ENCODE assay signal across 10 cellular contexts in the genomic region with DNA sequence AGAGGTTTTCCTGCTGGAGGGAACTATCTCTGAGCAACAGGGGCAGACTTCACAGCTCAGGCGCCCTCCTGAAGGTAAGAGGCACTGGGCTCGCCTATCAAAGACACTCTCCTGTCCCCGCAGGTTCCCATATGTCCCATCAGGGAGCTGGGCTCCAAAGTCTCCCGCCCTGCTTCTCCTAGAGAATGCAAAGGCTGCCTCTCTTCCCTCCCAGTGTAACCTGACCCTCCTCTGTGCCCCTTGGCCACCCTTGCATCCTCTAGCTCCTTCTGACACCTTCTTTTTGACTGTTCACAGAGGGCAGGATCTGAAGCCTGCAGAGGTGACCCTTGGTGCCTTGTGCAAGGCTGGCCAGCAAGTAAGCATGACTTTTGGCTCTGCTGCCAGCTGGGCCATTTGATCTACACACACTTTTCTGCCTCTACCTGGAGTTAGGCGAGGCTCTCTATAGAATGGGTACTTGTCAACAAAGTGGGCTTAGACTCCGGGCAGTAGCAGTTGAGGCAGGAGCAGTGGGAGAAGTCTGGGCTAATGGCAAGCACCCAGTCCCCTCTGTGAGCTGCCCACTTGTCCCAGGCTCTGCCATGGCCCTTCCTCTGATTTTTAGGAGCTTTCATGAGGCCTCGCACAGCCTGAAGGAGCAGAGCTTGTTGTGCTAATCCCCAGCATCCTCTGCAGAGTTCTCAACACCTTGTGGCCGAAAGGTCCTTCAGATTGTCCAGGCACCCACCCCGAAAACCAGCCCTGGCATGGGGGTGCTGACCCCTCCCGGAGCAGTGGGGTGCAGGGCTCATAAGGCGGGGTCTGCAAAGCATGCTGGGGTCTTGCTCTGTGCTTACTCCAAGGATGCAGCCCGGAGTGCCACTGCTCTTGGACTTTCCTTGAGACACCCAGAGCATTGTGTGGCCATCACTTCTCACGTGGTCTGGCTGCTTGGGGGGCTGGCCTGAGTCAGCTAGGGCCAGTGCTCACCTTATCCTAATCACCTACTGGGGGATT.
A peak's percentile ranks its signal among the peaks of the same experiment; 100 is the strongest.
DNase-seq lines count a peak whose midpoint lies in the region; ATAC-seq and TF ChIP-seq lines count a peak whose summit lies in the region.
"Had no signal": no experiment of that assay in that cellular context is flagged by ENCODE, and none has a peak within 500 bp of the region (broad histone marks: within the 10 kb centered on the region; RNA-seq: fewer than 3 reads in every experiment).

No MANE protein-coding gene starts in this region.

- H3K4me1 ChIP-seq in uterus = peaks cover 0 to 11% of the 10 kb centered on the region in 2 donors

- TF ChIP-seq CTCF in uterus (IDR thresholded peaks at IDR 0.05) = no peak

- H3K27ac ChIP-seq in uterus = peak overlapping the region; percentile 55 to 63

- H3K4me1 Mint-ChIP-seq in dendritic cell treated with granulocyte-macrophage colony-stimulating factor and Interleukin-4, amounts not matched to agents 40 ng/mL and 50 ng/mL, for 4 days (ENCODE audit: low read depth) = peaks cover 86% of the 10 kb centered on the region
- H3K4me1 Mint-ChIP-seq in naive thymus-derived CD8-positive, alpha-beta T cell = peaks cover 23 to 62% (median 35%) of the 10 kb centered on the region in 4 donors

- H3K27me3 ChIP-seq in uterus = no peaks in the 10 kb centered on the region
- H3K27me3 ChIP-seq: MG63 had no signal

- peak overlapping the region; percentile 35 for H3K4me3 Mint-ChIP-seq in dendritic cell treated with granulocyte-macrophage colony-stimulating factor and Interleukin-4, amounts not matched to agents 40 ng/mL and 50 ng/mL, for 4 days
- peak overlapping the region in 1 of 10 donors; percentile 28 for H3K4me3 Mint-ChIP-seq in naive thymus-derived CD8-positive, alpha-beta T cell

- ATAC-seq in naive thymus-derived CD8-positive, alpha-beta T cell = no peak
- ATAC-seq in HG03442 (IDR thresholded peaks at IDR 0.05; ENCODE audit: unreplicated experiment) (no peak), HG03521 (IDR thresholded peaks at IDR 0.05; ENCODE audit: unreplicated experiment) (no peak), GM19324 (IDR thresholded peaks at IDR 0.05; ENCODE audit: low FRiP score, unreplicated experiment) (no peak)

- H3K27ac Mint-ChIP-seq in dendritic cell treated with granulocyte-macrophage colony-stimulating factor and Interleukin-4, amounts not matched to agents 40 ng/mL and 50 ng/mL, for 4 days = peak overlapping the region; percentile 100
- H3K27ac Mint-ChIP-seq in naive thymus-derived CD8-positive, alpha-beta T cell = peak overlapping the region in 6 of 10 donors; percentile 16 to 80 (median 45)

- intact Hi-C loops in dendritic cell treated with granulocyte-macrophage colony-stimulating factor and Interleukin-4, amounts not matched to agents 40 ng/mL and 50 ng/mL, for 4 days (cut with micrococcal nuclease) = no loop called here
- intact Hi-C loops in uterus (cut with DNase I; ENCODE audit: low total_unique reads) = no loop called here

- H3K4me3 ChIP-seq in uterus = no peak overlapping the region
- H3K4me3 ChIP-seq: MG63 had no signal

- no peaks in the 10 kb centered on the region for H3K36me3 ChIP-seq in uterus

- POLR2A ChIA-PET in naive thymus-derived CD8-positive, alpha-beta T cell (lab: Charles Lee) = no interaction called here

- TF ChIP-seq POLR2A in uterus (IDR thresholded peaks at IDR 0.05) = no peak

- no peaks in the 10 kb centered on the region for H3K27me3 Mint-ChIP-seq in dendritic cell treated with granulocyte-macrophage colony-stimulating factor and Interleukin-4, amounts not matched to agents 40 ng/mL and 50 ng/mL, for 4 days
- H3K27me3 Mint-ChIP-seq in naive thymus-derived CD8-positive, alpha-beta T cell = no peaks in the 10 kb centered on the region

- peak; percentile 13 for DNase-seq in activated T-cell treated with anti-CD3 and anti-CD28 coated beads, Interleukin-2, amount 50 U/mL, for 1 hour
- DNase-seq in activated T-cell treated with anti-CD3 and anti-CD28 coated beads for 4 hours (no peak), uterus (peak in 1 of 2 donors; percentile 10)
- DNase-seq in naive thymus-derived CD8-positive, alpha-beta T cell = peak in 1 of 10 donors; percentile 30
- DNase-seq: OCI-M1 had no signal

- H3K36me3 Mint-ChIP-seq in dendritic cell treated with granulocyte-macrophage colony-stimulating factor and Interleukin-4, amounts not matched to agents 40 ng/mL and 50 ng/mL, for 4 days (ENCODE audit: low read depth) = peaks cover 8% of the 10 kb centered on the region
- H3K36me3 Mint-ChIP-seq in naive thymus-derived CD8-positive, alpha-beta T cell = no peaks in the 10 kb centered on the region

- H3K9me3 ChIP-seq in uterus = no peaks in the 10 kb centered on the region

- H3K9me3 Mint-ChIP-seq in dendritic cell treated with granulocyte-macrophage colony-stimulating factor and Interleukin-4, amounts not matched to agents 40 ng/mL and 50 ng/mL, for 4 days = no peaks in the 10 kb centered on the region
- no peaks in the 10 kb centered on the region for H3K9me3 Mint-ChIP-seq in naive thymus-derived CD8-positive, alpha-beta T cell
